In the genomic region with DNA sequence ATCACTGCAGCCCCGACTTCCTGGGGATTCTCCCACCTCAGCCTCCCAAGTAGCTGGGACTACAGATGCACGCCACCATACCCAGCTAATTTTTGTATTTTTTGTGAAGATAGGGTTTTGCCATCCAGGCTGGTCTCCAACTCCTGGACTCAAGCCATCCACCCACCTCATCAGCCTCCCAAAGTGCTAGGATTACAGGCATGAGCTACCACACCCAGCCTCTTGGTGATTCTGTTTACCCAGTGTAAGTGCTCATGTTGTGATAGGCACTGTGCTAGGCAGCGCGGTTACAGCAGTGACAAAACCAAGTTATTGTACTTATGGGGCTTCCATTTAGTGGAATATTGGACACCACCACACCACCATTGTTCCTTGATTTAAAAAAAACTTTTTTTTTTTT, we compare ENCODE assay signal across 16 cellular contexts. TPM values are rescaled to one million over a fixed set of nuclear protein-coding genes. Genes with fewer than 3 reads are reported as not detected.
DNase-seq lines count a peak whose midpoint lies in the region; ATAC-seq, FAIRE-seq and TF ChIP-seq lines count a peak whose summit lies in the region.
"Had no signal": no experiment of that assay in that cellular context is flagged by ENCODE, and none has a peak within 500 bp of the region (broad histone marks: within the 10 kb centered on the region; RNA-seq: fewer than 3 reads in every experiment).

No MANE protein-coding gene starts in this region.

- TF ChIP-seq RAD21 in K562 (CRISPR knock-in tag; conservative IDR thresholded peaks at IDR 0.05 in 1 of 2, IDR thresholded peaks at IDR 0.05 in 1 of 2), result no peak

- no peaks in the 10 kb centered on the region for H3K4me1 Mint-ChIP-seq in stimulated activated effector memory CD8-positive, alpha-beta T cell treated with anti-CD3 and anti-CD28 coated beads, Interleukin-12 subunit alpha, Interleukin-12 subunit beta, amount 100 ng/mL, for 72 hours
- H3K4me1 Mint-ChIP-seq: CD14-positive monocyte, GM23338 had no signal

- no peaks in the 10 kb centered on the region for H3K9me1 ChIP-seq in K562 (ENCODE audit: control insufficient read depth, insufficient read depth, low read length)

- H3K27ac ChIP-seq in HEK293 (ENCODE audit: extremely low read depth, low read depth, low read length) (no peak overlapping the region), K562 (ENCODE audit: extremely low read depth, low read depth, low read length) (no peak overlapping the region)
- H3K27ac ChIP-seq: A549 had no signal

- no peaks in the 10 kb centered on the region for H3K9me3 Mint-ChIP-seq in stimulated activated effector memory CD8-positive, alpha-beta T cell treated with anti-CD3 and anti-CD28 coated beads, Interleukin-12 subunit alpha, Interleukin-12 subunit beta, amount 100 ng/mL, for 72 hours
- H3K9me3 Mint-ChIP-seq: CD14-positive monocyte; CD8-positive, alpha-beta T cell; GM23338 had no signal

- H3K4me3 ChIP-seq in HEK293 (ENCODE audit: low read depth, low read length) (no peak overlapping the region), K562 (no peak overlapping the region)
- H3K4me3 ChIP-seq: A549, GM23338 had no signal

- DNase-seq in NCI-H69 (lab: John Stamatoyannopoulos, UW), result peak; percentile 7
- DNase-seq in K562 (ENCODE audit: extremely low read depth in 1 of 4, low spot score in 3 of 4), result peak in 1 of 4 experiments; percentile 23
- DNase-seq in stimulated activated effector memory CD8-positive, alpha-beta T cell treated with anti-CD3 and anti-CD28 coated beads, Interleukin-12 subunit alpha, Interleukin-12 subunit beta, amount 100 ng/mL, for 72 hours (ENCODE audit: low spot score in 2 of 2), result no peak
- no peak for DNase-seq in erythroblast (lab: John Stamatoyannopoulos, UW)
- DNase-seq: Caco-2; CD8-positive, alpha-beta T cell; DND-41; H7 had no signal

- H2AFZ ChIP-seq in K562 (ENCODE audit: low read depth, low read length), result no peak overlapping the region
- H2AFZ ChIP-seq: GM23338 had no signal

- intact Hi-C loops in K562 (cut with micrococcal nuclease), result loop anchor here (5.0 kb wide), 1 partner anchor 214 kb away; no protein-coding TSS in a partner anchor

- ATAC-seq in K562, result peak; percentile 79
- no peak for ATAC-seq in stimulated activated effector memory CD8-positive, alpha-beta T cell treated with anti-CD3 and anti-CD28 coated beads, Interleukin-12 subunit alpha, Interleukin-12 subunit beta, amount 100 ng/mL, for 72 hours
- ATAC-seq in HG02588 (IDR thresholded peaks at IDR 0.05; ENCODE audit: unreplicated experiment), result no peak
- ATAC-seq in GM21423 (IDR thresholded peaks at IDR 0.05; ENCODE audit: unreplicated experiment), result no peak
- ATAC-seq: A549; CD8-positive, alpha-beta T cell; GM23338; HepG2 had no signal

- no TSS peak for BruUV-seq in K562 (replicated peaks; lab: Mats Ljungman, UMichigan)

- no peaks in the 10 kb centered on the region for H4K20me1 ChIP-seq in K562 (replicated peaks; ENCODE audit: control insufficient read depth, insufficient read depth, low read length)

- H3K9ac ChIP-seq in K562 (ENCODE audit: insufficient read depth in 1 of 2, low read depth in 2 of 2, low read length in 2 of 2), result no peak overlapping the region

- CTCF ChIA-PET in HEK293 (lab: Yijun Ruan, JAX) (interaction anchor here (0.7 to 1.6 kb wide), 2 partner anchors 38 to 606 kb away, joined by 3 to 5 read pairs; a partner anchor contains a TSS), K562 (lab: Yijun Ruan, JAX; ENCODE audit: low intra/inter-chr PET ratio) (no interaction called here)

- H3K79me2 ChIP-seq in K562 (ENCODE audit: control insufficient read depth, insufficient read depth, low read length), result no peaks in the 10 kb centered on the region

- TF ChIP-seq POLR2A in K562 (conservative IDR thresholded peaks at IDR 0.05) (no peak), erythroblast (IDR thresholded peaks at IDR 0.05; ENCODE audit: low read length) (no peak)

- FAIRE-seq in K562 (lab: Jason Lieb, UNC), result peak; percentile 51
- FAIRE-seq: A549, HepG2, HTR-8/SVneo had no signal

- no peak for TF ChIP-seq EP300 in K562 (IDR thresholded peaks at IDR 0.05; ENCODE audit: low read length)

- no peak overlapping the region for H3K4me3 Mint-ChIP-seq in stimulated activated effector memory CD8-positive, alpha-beta T cell treated with anti-CD3 and anti-CD28 coated beads, Interleukin-12 subunit alpha, Interleukin-12 subunit beta, amount 100 ng/mL, for 72 hours
- H3K4me3 Mint-ChIP-seq: CD14-positive monocyte; CD8-positive, alpha-beta T cell; GM23338 had no signal

- no peaks in the 10 kb centered on the region for H3K4me1 ChIP-seq in HEK293 (ENCODE audit: control insufficient read depth, insufficient read depth, low read length)
- H3K4me1 ChIP-seq in K562 (replicated peaks in 1 of 2; ENCODE audit: control insufficient read depth in 2 of 2, insufficient read depth in 2 of 2, low read length in 2 of 2), result no peaks in the 10 kb centered on the region; a peak in 2 of 5 replicates
- H3K4me1 ChIP-seq: A549, Caco-2 had no signal

- POLR2A ChIA-PET in HEK293 (lab: Yijun Ruan, JAX) (interaction anchor here (0.8 to 3.7 kb wide), 2 partner anchors 10 to 60 kb away, joined by 3 to 17 read pairs; a partner anchor contains a TSS), K562 (lab: Yijun Ruan, JAX) (interaction anchor here (0.6 to 3.3 kb wide), 6 partner anchors 8 to 650 kb away, joined by 3 to 14 read pairs (median 4); a partner anchor contains a TSS)

- 55% methylated on average over 4 of the region's 4 CpGs for WGBS in K562 (ENCODE audit: insufficient coverage, low coverage, missing lambda C conversion rate)

- TF ChIP-seq CTCF in HEK293 (tag by site-specific recombination; IDR thresholded peaks at IDR 0.05) (no peak), K562 (IDR thresholded peaks at IDR 0.05 in 2 of 3, conservative IDR thresholded peaks at IDR 0.05 in 1 of 3; ENCODE audit: insufficient read depth in 2 of 3, low read depth in 1 of 3, low read length in 3 of 3) (no peak)

- H3K4me2 ChIP-seq in K562 (ENCODE audit: insufficient read depth, low read length), result no peak overlapping the region
- H3K4me2 ChIP-seq: A549, GM23338 had no signal

- no peaks in the 10 kb centered on the region for H3K27me3 ChIP-seq in K562 (ENCODE audit: control insufficient read depth in 2 of 2, insufficient read depth in 2 of 2, low read length in 2 of 2)

- H3K9me3 ChIP-seq in HEK293 (ENCODE audit: control insufficient read depth, insufficient read depth, low read depth, low read length) (no peaks in the 10 kb centered on the region), K562 (replicated peaks; ENCODE audit: control insufficient read depth, insufficient read depth, low read depth, low read length) (no peaks in the 10 kb centered on the region)
- H3K9me3 ChIP-seq: A549, Caco-2 had no signal

- in situ Hi-C loops in K562 (cut with MboI), result no loop called here

- H3K27ac Mint-ChIP-seq in stimulated activated effector memory CD8-positive, alpha-beta T cell treated with anti-CD3 and anti-CD28 coated beads, Interleukin-12 subunit alpha, Interleukin-12 subunit beta, amount 100 ng/mL, for 72 hours, result peak overlapping the region; percentile 56
- H3K27ac Mint-ChIP-seq: CD8-positive, alpha-beta T cell; GM23338 had no signal

- H3K36me3 ChIP-seq in HEK293 (ENCODE audit: control insufficient read depth in 2 of 2, insufficient read depth in 1 of 2, low read length in 2 of 2), result peaks cover 5 to 15% of the 10 kb centered on the region in 2 experiments; a peak in 2 of 3 replicates
- H3K36me3 ChIP-seq in K562 (ENCODE audit: control insufficient read depth, insufficient read depth, low read length), result peaks cover 8% of the 10 kb centered on the region; the same call in 1 of the 3 replicates

- peaks cover 34% of the 10 kb centered on the region for H3K36me3 Mint-ChIP-seq in stimulated activated effector memory CD8-positive, alpha-beta T cell treated with anti-CD3 and anti-CD28 coated beads, Interleukin-12 subunit alpha, Interleukin-12 subunit beta, amount 100 ng/mL, for 72 hours

RNA-seq across cellular contexts. Expression of a gene that starts 9.7 kb away (rescaled TPM):
- 38.9 and 95.6 TPM in 2 replicates for total RNA-seq in K562 (2011; cell fraction: chromatin; rRNA removed; ENCODE audit: low replicate concordance)
- total RNA-seq in K562 (2011; cell fraction: nucleolus; rRNA removed), result 20.0 and 21.6 TPM in 2 replicates
- 42.5 and 46.3 TPM in 2 replicates for total RNA-seq in K562 (2011; cell fraction: nucleoplasm; rRNA removed)
- total RNA-seq in K562 (2014; rRNA removed) (18.2 and 27.2 TPM in 2 replicates), K562 (2014; rRNA removed; fragmentation: Illumina TruSeq; extraction: Trizol) (27.1 and 31.5 TPM in 2 replicates), K562 (2015; rRNA removed; fragmentation: Illumina TruSeq; extraction: Trizol) (24.7 and 25.7 TPM in 2 replicates), K562 (2021) (23.1 and 23.8 TPM in 2 replicates)
- polyA plus RNA-seq in K562 (2011; rRNA removed) (18.4 and 24.4 TPM in 2 replicates), K562 (2014; fragmentation: Illumina TruSeq; extraction: Trizol) (26.9 and 31.3 TPM in 2 replicates), K562 (2014; fragmentation: Nextera tagmentation; extraction: Ambion mirVana) (10 to 100 TPM; 23.1 to 27.4 TPM), K562 (2014; rRNA removed) (16.9 and 18.6 TPM in 2 replicates)
- polyA plus RNA-seq in K562 (2011; cell fraction: cytosol; rRNA removed), result 9.6 and 15.1 TPM in 2 replicates
- polyA plus RNA-seq in K562 (2011; cell fraction: nucleus; rRNA removed), result 23.7 and 41.6 TPM in 2 replicates
- polyA plus RNA-seq in K562 (2012), result 14.9 and 21.8 TPM in 2 replicates
- 20.1 and 32.5 TPM in 2 replicates for polyA minus RNA-seq in K562 (2011; rRNA and poly(A)+ RNA removed)
- 9.1 and 14.3 TPM in 2 replicates for polyA minus RNA-seq in K562 (2011; cell fraction: cytosol; rRNA and poly(A)+ RNA removed)
- 12.3 and 14.1 TPM in 2 replicates for polyA minus RNA-seq in K562 (2011; cell fraction: nucleus; rRNA and poly(A)+ RNA removed)

RNA-seq across cellular contexts. Expression of a gene that starts 37.6 kb away (rescaled TPM):
- 12.3 and 13.2 TPM in 2 replicates for total RNA-seq in K562 (2011; cell fraction: chromatin; rRNA removed; ENCODE audit: low replicate concordance)
- 6.0 and 6.4 TPM in 2 replicates for total RNA-seq in K562 (2011; cell fraction: nucleolus; rRNA removed)
- total RNA-seq in K562 (2011; cell fraction: nucleoplasm; rRNA removed), result 10.6 and 13.1 TPM in 2 replicates
- 14.3 and 14.6 TPM in 2 replicates for total RNA-seq in K562 (2014; rRNA removed)
- 13.0 and 16.4 TPM in 2 replicates for total RNA-seq in K562 (2014; rRNA removed; fragmentation: Illumina TruSeq; extraction: Trizol)
- 11.9 and 13.1 TPM in 2 replicates for total RNA-seq in K562 (2015; rRNA removed; fragmentation: Illumina TruSeq; extraction: Trizol)
- 10.8 and 12.4 TPM in 2 replicates for total RNA-seq in K562 (2021)
- 9.7 and 11.0 TPM in 2 replicates for polyA plus RNA-seq in K562 (2011; rRNA removed)
- polyA plus RNA-seq in K562 (2011; cell fraction: cytosol; rRNA removed), result 2.8 and 5.7 TPM in 2 replicates
- 8.8 and 11.1 TPM in 2 replicates for polyA plus RNA-seq in K562 (2011; cell fraction: nucleus; rRNA removed)
- 7.7 and 8.6 TPM in 2 replicates for polyA plus RNA-seq in K562 (2012)
- polyA plus RNA-seq in K562 (2014; fragmentation: Illumina TruSeq; extraction: Trizol), result 7.8 and 11.3 TPM in 2 replicates
- 10 to 100 TPM in 1 of 2 experiments, 1 to 10 TPM in 1; 9.5 to 14.6 TPM for polyA plus RNA-seq in K562 (2014; fragmentation: Nextera tagmentation; extraction: Ambion mirVana)
- polyA plus RNA-seq in K562 (2014; rRNA removed), result 11.4 and 13.6 TPM in 2 replicates
- polyA minus RNA-seq in K562 (2011; rRNA and poly(A)+ RNA removed), result 14.6 and 19.8 TPM in 2 replicates
- 2.8 and 12.1 TPM in 2 replicates for polyA minus RNA-seq in K562 (2011; cell fraction: cytosol; rRNA and poly(A)+ RNA removed)
- 5.1 and 11.2 TPM in 2 replicates for polyA minus RNA-seq in K562 (2011; cell fraction: nucleus; rRNA and poly(A)+ RNA removed)
